Comparison of ENCODE assay signal across 11 cellular contexts in the genomic region with DNA sequence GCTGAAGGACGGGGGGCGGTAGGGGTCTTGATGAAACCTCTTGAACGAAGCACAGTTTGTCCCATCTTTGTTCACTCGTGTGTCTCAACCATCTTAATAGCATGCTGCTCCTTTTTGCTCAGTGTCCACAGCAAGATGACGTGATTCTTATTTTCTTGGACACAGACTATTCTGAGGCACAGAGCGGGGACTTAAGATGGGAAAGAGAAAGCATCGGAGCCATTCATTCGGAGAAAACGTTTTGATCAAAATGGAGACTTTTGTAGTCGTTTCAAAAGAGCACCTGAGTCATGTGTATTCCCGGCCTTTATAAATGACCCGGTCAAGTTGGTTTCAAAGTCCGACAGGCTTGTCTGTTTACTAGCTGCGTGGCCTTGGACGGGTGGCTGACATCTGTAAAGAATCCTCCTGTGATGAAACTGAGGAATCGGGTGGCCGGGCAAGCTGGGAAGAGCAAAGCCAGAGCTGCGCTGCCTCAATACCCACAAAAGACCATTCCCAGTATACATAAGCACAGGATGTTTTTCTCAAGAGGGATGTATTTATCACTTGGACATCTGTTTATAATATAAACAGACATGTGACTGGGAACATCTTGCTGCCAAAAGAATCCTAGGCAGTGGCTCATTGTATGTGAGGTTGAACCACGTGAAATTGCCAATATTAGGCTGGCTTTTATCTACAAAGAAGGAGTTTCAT. TPM values are rescaled to one million over a fixed set of nuclear protein-coding genes. Genes with fewer than 3 reads are reported as not detected.
DNase-seq lines count a peak whose midpoint lies in the region; ATAC-seq and TF ChIP-seq lines count a peak whose summit lies in the region.
"Had no signal": no experiment of that assay in that cellular context is flagged by ENCODE, and none has a peak within 500 bp of the region (broad histone marks: within the 10 kb centered on the region; RNA-seq: fewer than 3 reads in every experiment).

No MANE protein-coding gene starts in this region.

- peaks cover 32 to 62% (median 35%) of the 10 kb centered on the region in 3 donors for H3K36me3 ChIP-seq in esophagus squamous epithelium
- peaks cover 39 to 54% of the 10 kb centered on the region in 2 donors for H3K36me3 ChIP-seq in mucosa of rectum (ENCODE audit: control insufficient read depth in 2 of 2, insufficient read depth in 2 of 2, low read length in 2 of 2)

- H3K27me3 ChIP-seq in esophagus squamous epithelium (no peaks in the 10 kb centered on the region), mucosa of rectum (ENCODE audit: control insufficient read depth in 2 of 2, insufficient read depth in 2 of 2, low read length in 2 of 2) (no peaks in the 10 kb centered on the region)

- DNase-seq in Right ventricle myocardium superior (no peak), left cardiac atrium (no peak), esophagus squamous epithelium (lab: John Stamatoyannopoulos, UW) (no peak), NK-92 (lab: John Stamatoyannopoulos, UW; ENCODE audit: unreplicated experiment) (no peak), DMS 273 (lab: John Stamatoyannopoulos, UW; ENCODE audit: unreplicated experiment) (no peak), ecto neural progenitor cell (ENCODE audit: low spot score) (no peak)
- DNase-seq: ACHN, NCI-H1930 had no signal

- H3K4me1 ChIP-seq in esophagus squamous epithelium (peaks cover 0 to 58% (median 35%) of the 10 kb centered on the region in 3 donors), mucosa of rectum (ENCODE audit: control insufficient read depth in 2 of 2, insufficient read depth in 2 of 2, low read length in 2 of 2) (peaks cover 45 to 57% of the 10 kb centered on the region in 2 donors)

- no peak for TF ChIP-seq POLR2A in esophagus squamous epithelium (IDR thresholded peaks at IDR 0.05)

- peak overlapping the region in 1 of 2 donors; percentile 54 for H3K9ac ChIP-seq in mucosa of rectum (ENCODE audit: low read depth in 1 of 2, low read length in 2 of 2)

- peaks cover 0 to 10% (median 5%) of the 10 kb centered on the region in 3 donors for H3K9me3 ChIP-seq in esophagus squamous epithelium
- H3K9me3 ChIP-seq in mucosa of rectum (ENCODE audit: control insufficient read depth in 2 of 2, low read length in 2 of 2) = no peaks in the 10 kb centered on the region

- intact Hi-C loops in Right ventricle myocardium superior (cut with DNase I) (loop anchor here (5.0 kb wide), 1 partner anchor 88 kb away; no protein-coding TSS in a partner anchor), left cardiac atrium (cut with DNase I) (loop anchor here in 1 of 2 donors (5.0 kb wide), 1 partner anchor 173 kb away; no protein-coding TSS in a partner anchor), esophagus squamous epithelium (cut with DNase I) (loop anchor here (10.0 kb wide), 1 partner anchor 1051 kb away; no protein-coding TSS in a partner anchor)

- TF ChIP-seq CTCF in esophagus squamous epithelium (IDR thresholded peaks at IDR 0.05) = no peak

- 67 to 71% methylated on average over 19 of the region's 19 CpGs for WGBS in esophagus squamous epithelium, 2 donors

- ATAC-seq in Right ventricle myocardium superior (ENCODE audit: poor library complexity) = peak; percentile 19
- ATAC-seq in left cardiac atrium = no peak
- ATAC-seq in HG02870 (IDR thresholded peaks at IDR 0.05; ENCODE audit: unreplicated experiment) = no peak
- ATAC-seq: activated T-helper 17 cell treated with anti-CD3 and anti-CD28 coated beads, Interleukin-2, amount 50 U/mL, for 72 hours had no signal

- peak overlapping the region; percentile 26 to 91 (median 87) for H3K27ac ChIP-seq in esophagus squamous epithelium
- H3K27ac ChIP-seq in mucosa of rectum (ENCODE audit: low read depth in 2 of 2, low read length in 2 of 2) = peak overlapping the region; percentile 78 to 86

- no peak overlapping the region for H3K4me3 ChIP-seq in esophagus squamous epithelium
- H3K4me3 ChIP-seq in mucosa of rectum (ENCODE audit: low read length in 2 of 2) = no peak overlapping the region

RNA-seq across cellular contexts. Expression of gene ETS2, which starts 18.5 kb away (rescaled TPM):
- total RNA-seq in Right ventricle myocardium superior = 37.2 TPM
- 100 to 1,000 TPM in 1 of 2 donors, 10 to 100 TPM in 1; 48.7 to 114 TPM for total RNA-seq in left cardiac atrium
- total RNA-seq in esophagus squamous epithelium = 100 to 1,000 TPM in 1 of 4 donors, 10 to 100 TPM in 3; 67.5 to 118 (median 78.8) TPM
